ENCODE assay signal across 20 cellular contexts in the genomic region with DNA sequence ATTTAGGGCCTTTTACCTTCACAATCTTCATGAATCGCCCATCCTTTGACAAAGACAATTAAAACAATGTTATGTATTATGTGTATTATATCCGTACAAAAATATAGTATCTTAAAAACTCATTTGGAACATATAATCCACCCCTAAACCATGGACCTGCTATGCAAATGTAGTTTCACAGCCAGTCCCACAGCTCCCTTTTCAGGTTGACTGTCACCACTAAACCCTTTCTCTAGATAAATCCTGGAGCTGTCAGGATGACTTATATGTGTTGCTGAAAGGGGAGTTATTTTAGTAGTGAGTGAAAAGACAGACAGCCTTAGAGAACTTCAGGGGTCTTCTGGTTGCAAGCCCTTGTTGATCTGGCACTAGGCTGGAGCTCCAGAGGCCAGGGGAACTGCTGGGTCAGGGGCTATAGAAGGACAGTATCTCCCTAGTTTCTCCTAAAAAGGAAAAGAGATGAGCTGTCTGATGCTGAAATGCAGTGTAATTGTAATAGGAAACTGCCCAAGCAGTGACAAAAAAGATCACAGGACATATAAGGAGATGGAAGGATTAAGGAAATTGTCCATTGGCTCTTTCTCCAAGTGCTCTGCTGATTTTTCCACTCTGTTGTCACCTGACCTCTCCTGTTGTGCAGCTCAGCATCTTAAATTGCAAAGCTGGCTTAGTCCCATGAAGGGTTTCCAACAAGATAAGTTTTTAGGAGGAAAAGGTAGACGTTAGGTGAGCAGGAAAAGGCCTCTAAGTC.
DNase-seq lines count a peak whose midpoint lies in the region; ATAC-seq and TF ChIP-seq lines count a peak whose summit lies in the region.
"Had no signal": no experiment of that assay in that cellular context is flagged by ENCODE, and none has a peak within 500 bp of the region (broad histone marks: within the 10 kb centered on the region; RNA-seq: fewer than 3 reads in every experiment).

No MANE protein-coding gene starts in this region.

- H2AFZ ChIP-seq in mesenchymal stem cell (ENCODE audit: low read depth, low read length): no peak overlapping the region

- H2BK120ac ChIP-seq in mesenchymal stem cell (ENCODE audit: low read depth, low read length): no peak overlapping the region

- H3K4me3 ChIP-seq in mesenchymal stem cell (ENCODE audit: insufficient read depth in 1 of 2, low read depth in 1 of 2, low read length in 2 of 2) (no peak overlapping the region), suprapubic skin (no peak overlapping the region)
- H3K4me3 ChIP-seq: prostate gland, vagina had no signal

- no peak overlapping the region for H3K9ac ChIP-seq in mesenchymal stem cell (ENCODE audit: low read length)

- H3K4me2 ChIP-seq in mesenchymal stem cell (ENCODE audit: low read length, poor library complexity, severe bottlenecking): no peak overlapping the region

- no peak for TF ChIP-seq POLR2A in suprapubic skin (IDR thresholded peaks at IDR 0.05)

- H3K4ac ChIP-seq in mesenchymal stem cell (ENCODE audit: low read depth in 1 of 2, low read length in 2 of 2): no peak overlapping the region

- H3K27me3 ChIP-seq in mesenchymal stem cell (ENCODE audit: control insufficient read depth in 1 of 2, insufficient read depth in 1 of 2, low read length in 2 of 2) (no peaks in the 10 kb centered on the region), suprapubic skin (no peaks in the 10 kb centered on the region)
- H3K27me3 ChIP-seq: vagina had no signal

- H3K36me3 ChIP-seq in mesenchymal stem cell (ENCODE audit: control insufficient read depth in 1 of 2, insufficient read depth in 2 of 2, low read depth in 1 of 2, low read length in 2 of 2): no peaks in the 10 kb centered on the region
- H3K36me3 ChIP-seq in suprapubic skin: no peaks in the 10 kb centered on the region
- H3K36me3 ChIP-seq: prostate gland, vagina had no signal

- no peak overlapping the region for H2AK5ac ChIP-seq in mesenchymal stem cell (ENCODE audit: low read length, severe bottlenecking)

- H3K18ac ChIP-seq in mesenchymal stem cell (ENCODE audit: low read depth in 1 of 2, low read length in 2 of 2): peak overlapping the region in 1 of 2 experiments; percentile 38

- no peak overlapping the region for H3K23ac ChIP-seq in mesenchymal stem cell (ENCODE audit: low read length in 2 of 2)

- TF ChIP-seq CTCF in suprapubic skin (IDR thresholded peaks at IDR 0.05): no peak

- no peak for TF ChIP-seq EP300 in suprapubic skin (IDR thresholded peaks at IDR 0.05)

- peak overlapping the region; percentile 19 for H4K8ac ChIP-seq in mesenchymal stem cell (ENCODE audit: low read length)

- DNase-seq in mesenchymal stem cell (peak; percentile 42), GM03348 (ENCODE audit: low spot score) (no peak), NCI-H1930 (lab: John Stamatoyannopoulos, UW) (no peak), suprapubic skin (ENCODE audit: low spot score in 2 of 2) (no peak)
- DNase-seq: activated CD4-positive, alpha-beta T cell treated with anti-CD3 and anti-CD28 coated beads, Interleukin-2, amount 50 U/mL, for 4 hours; activated naive CD8-positive, alpha-beta T cell treated with anti-CD3 and anti-CD28 coated beads, Interleukin-2, amount 10 ng/mL, durations not matched to agents 7 days and 5 days; activated T-cell treated with anti-CD3 and anti-CD28 coated beads, Interleukin-2, amount 50 U/mL, for 72 hours; COR-L47; effector memory CD8-positive, alpha-beta T cell; left ventricle myocardium superior; NCI-H2029; NCI-H748 treated with DMSO at 0.1 percent for 48 hours; PC-3; stimulated activated naive B cell treated with anti-CD40 and anti-IgM and Interleukin-4, amounts not matched to agents 10 μg/mL and 1 μg/mL and 100 μg/mL, for 72 hours had no signal

- H3K14ac ChIP-seq in mesenchymal stem cell (ENCODE audit: low read length in 2 of 2): no peak overlapping the region

- no peak overlapping the region for H2BK5ac ChIP-seq in mesenchymal stem cell (ENCODE audit: low read depth, low read length, poor library complexity, severe bottlenecking)

- WGBS in mesenchymal stem cell: 78% methylated on average over 1 of the region's 3 CpGs
- WGBS in suprapubic skin: 90% methylated on average over 3 of the region's 3 CpGs

- H3K27ac ChIP-seq in mesenchymal stem cell (ENCODE audit: low read length, poor library complexity, severe bottlenecking) (peak overlapping the region; percentile 72), suprapubic skin (no peak overlapping the region)
- H3K27ac ChIP-seq: prostate gland, vagina had no signal

- peak overlapping the region; percentile 17 for H2BK15ac ChIP-seq in mesenchymal stem cell (ENCODE audit: low read depth, poor library complexity, severe bottlenecking)

- peak; percentile 52 for ATAC-seq in GM18511 (IDR thresholded peaks at IDR 0.05; ENCODE audit: unreplicated experiment)
- ATAC-seq in GM21723 (IDR thresholded peaks at IDR 0.05; ENCODE audit: unreplicated experiment): peak; percentile 64
- peak; percentile 47 for ATAC-seq in HG03520 (IDR thresholded peaks at IDR 0.05; ENCODE audit: unreplicated experiment)
- no peak for ATAC-seq in HG03342 (IDR thresholded peaks at IDR 0.05; ENCODE audit: unreplicated experiment)
- ATAC-seq: activated T-cell treated with anti-CD3 and anti-CD28 coated beads, Interleukin-2, amount 50 U/mL, for 72 hours; effector memory CD8-positive, alpha-beta T cell; left ventricle myocardium superior; PC-3; stimulated activated naive B cell treated with anti-CD40 and anti-IgM and Interleukin-4, amounts not matched to agents 10 μg/mL and 1 μg/mL and 100 μg/mL, for 72 hours had no signal

- no peaks in the 10 kb centered on the region for H3K79me1 ChIP-seq in mesenchymal stem cell (replicated peaks; ENCODE audit: low read length, poor library complexity, severe bottlenecking)

- H3K9me3 ChIP-seq in mesenchymal stem cell (ENCODE audit: control insufficient read depth, low read length) (no peaks in the 10 kb centered on the region), suprapubic skin (no peaks in the 10 kb centered on the region)
- H3K9me3 ChIP-seq: prostate gland, vagina had no signal

- H3K4me1 ChIP-seq in mesenchymal stem cell (ENCODE audit: control insufficient read depth, insufficient read depth, low read depth, low read length): peaks cover 2% of the 10 kb centered on the region
- H3K4me1 ChIP-seq in suprapubic skin: peaks cover 7% of the 10 kb centered on the region
- H3K4me1 ChIP-seq: prostate gland had no signal

- no peak overlapping the region for H2BK12ac ChIP-seq in mesenchymal stem cell (ENCODE audit: low read length in 2 of 2)

- no peak overlapping the region for H4K91ac ChIP-seq in mesenchymal stem cell (ENCODE audit: low read length)
